Comparison of ENCODE assay signal across 1 cellular context in the genomic region with DNA sequence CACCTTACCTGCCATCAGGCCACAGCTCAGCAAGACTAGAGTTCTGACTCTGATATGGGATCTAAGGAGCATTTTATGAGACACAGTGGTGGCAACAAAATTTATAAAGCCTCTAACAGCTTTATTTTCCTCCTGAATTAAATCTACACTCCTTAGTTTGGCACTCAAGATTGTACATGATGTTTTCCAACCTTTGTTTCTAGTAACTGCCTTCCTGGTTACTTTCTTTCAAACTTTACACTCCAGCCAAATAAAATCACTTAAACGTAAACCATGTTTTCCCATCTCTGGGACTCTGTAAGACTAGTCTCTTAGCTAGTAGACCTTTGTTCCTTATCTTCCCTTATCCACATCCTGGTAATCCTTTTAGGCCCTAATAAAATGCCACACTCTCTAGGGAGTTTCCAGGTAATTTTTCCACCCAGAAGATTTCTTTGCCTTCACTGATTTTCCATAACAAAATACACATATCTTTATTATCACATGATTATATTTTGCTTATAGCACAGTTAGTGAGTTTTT.
TF ChIP-seq lines count a peak whose summit lies in the region.

No MANE protein-coding gene starts in this region.

TF ChIP-seq in GM12878, 131 proteins besides CTCF, POLR2A, EP300 and RAD21:
- TF ChIP-seq, protein P1, sequence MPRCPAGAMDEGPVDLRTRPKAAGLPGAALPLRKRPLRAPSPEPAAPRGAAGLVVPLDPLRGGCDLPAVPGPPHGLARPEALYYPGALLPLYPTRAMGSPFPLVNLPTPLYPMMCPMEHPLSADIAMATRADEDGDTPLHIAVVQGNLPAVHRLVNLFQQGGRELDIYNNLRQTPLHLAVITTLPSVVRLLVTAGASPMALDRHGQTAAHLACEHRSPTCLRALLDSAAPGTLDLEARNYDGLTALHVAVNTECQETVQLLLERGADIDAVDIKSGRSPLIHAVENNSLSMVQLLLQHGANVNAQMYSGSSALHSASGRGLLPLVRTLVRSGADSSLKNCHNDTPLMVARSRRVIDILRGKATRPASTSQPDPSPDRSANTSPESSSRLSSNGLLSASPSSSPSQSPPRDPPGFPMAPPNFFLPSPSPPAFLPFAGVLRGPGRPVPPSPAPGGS (IDR thresholded peaks at IDR 0.05; ENCODE audit: borderline replicate concordance, insufficient read depth, low read depth, low read length, poor library complexity, severe bottlenecking): no peak
- TF ChIP-seq BACH1 (IDR thresholded peaks at IDR 0.05; ENCODE audit: borderline replicate concordance): no peak
- no peak for TF ChIP-seq NFIC (IDR thresholded peaks at IDR 0.05; ENCODE audit: low read depth, low read length)
- no peak for TF ChIP-seq JUND (IDR thresholded peaks at IDR 0.05; ENCODE audit: low read depth, low read length)
- no peak for TF ChIP-seq KAT2A (conservative IDR thresholded peaks at IDR 0.05; ENCODE audit: control insufficient read depth, low read depth, low read length)
- TF ChIP-seq CHD1 (IDR thresholded peaks at IDR 0.05; ENCODE audit: low read depth, low read length): no peak
- TF ChIP-seq KDM1A (IDR thresholded peaks at IDR 0.05; ENCODE audit: borderline replicate concordance): no peak
- no peak for TF ChIP-seq HCFC1 (IDR thresholded peaks at IDR 0.05; ENCODE audit: low read length)
- no peak for TF ChIP-seq TCF3 (IDR thresholded peaks at IDR 0.05; ENCODE audit: borderline replicate concordance, insufficient read depth, low read depth, low read length)
- TF ChIP-seq STAT1 (conservative IDR thresholded peaks at IDR 0.05): no peak
- TF ChIP-seq NFXL1 (IDR thresholded peaks at IDR 0.05; ENCODE audit: borderline replicate concordance): no peak
- TF ChIP-seq FOS (IDR thresholded peaks at IDR 0.05; ENCODE audit: borderline replicate concordance, extremely low read depth, insufficient read length): no peak
- TF ChIP-seq, protein P2, sequence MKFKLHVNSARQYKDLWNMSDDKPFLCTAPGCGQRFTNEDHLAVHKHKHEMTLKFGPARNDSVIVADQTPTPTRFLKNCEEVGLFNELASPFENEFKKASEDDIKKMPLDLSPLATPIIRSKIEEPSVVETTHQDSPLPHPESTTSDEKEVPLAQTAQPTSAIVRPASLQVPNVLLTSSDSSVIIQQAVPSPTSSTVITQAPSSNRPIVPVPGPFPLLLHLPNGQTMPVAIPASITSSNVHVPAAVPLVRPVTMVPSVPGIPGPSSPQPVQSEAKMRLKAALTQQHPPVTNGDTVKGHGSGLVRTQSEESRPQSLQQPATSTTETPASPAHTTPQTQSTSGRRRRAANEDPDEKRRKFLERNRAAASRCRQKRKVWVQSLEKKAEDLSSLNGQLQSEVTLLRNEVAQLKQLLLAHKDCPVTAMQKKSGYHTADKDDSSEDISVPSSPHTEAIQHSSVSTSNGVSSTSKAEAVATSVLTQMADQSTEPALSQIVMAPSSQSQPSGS (IDR thresholded peaks at IDR 0.05; ENCODE audit: low read length): no peak
- TF ChIP-seq, protein P3, sequence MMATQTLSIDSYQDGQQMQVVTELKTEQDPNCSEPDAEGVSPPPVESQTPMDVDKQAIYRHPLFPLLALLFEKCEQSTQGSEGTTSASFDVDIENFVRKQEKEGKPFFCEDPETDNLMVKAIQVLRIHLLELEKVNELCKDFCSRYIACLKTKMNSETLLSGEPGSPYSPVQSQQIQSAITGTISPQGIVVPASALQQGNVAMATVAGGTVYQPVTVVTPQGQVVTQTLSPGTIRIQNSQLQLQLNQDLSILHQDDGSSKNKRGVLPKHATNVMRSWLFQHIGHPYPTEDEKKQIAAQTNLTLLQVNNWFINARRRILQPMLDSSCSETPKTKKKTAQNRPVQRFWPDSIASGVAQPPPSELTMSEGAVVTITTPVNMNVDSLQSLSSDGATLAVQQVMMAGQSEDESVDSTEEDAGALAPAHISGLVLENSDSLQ (IDR thresholded peaks at IDR 0.05): no peak
- TF ChIP-seq SMC3 (IDR thresholded peaks at IDR 0.05; ENCODE audit: borderline replicate concordance, low read length): no peak
